Comparison of ENCODE assay signal across 1 cellular context in genomic region chr16:1926223-1926718, GRCh38.
TF ChIP-seq lines count a peak whose summit lies in the region.

No MANE protein-coding gene starts in this region.

TF ChIP-seq in K562, 482 proteins besides CTCF, POLR2A, EP300 and RAD21:
- peak; percentile 73 for TF ChIP-seq NFIC (IDR thresholded peaks at IDR 0.05)
- TF ChIP-seq KDM1A (IDR thresholded peaks at IDR 0.05) = peak in 1 of 2 experiments; percentile 37; a peak in 1 of 4 replicates
- TF ChIP-seq POLR3G (IDR thresholded peaks at IDR 0.05; ENCODE audit: extremely low read depth, insufficient read length, insufficient replicate concordance) = no peak
